Comparison of ENCODE assay signal across 20 cellular contexts in genomic region chr11:46198245-46198872, GRCh38.
A peak's percentile ranks its signal among the peaks of the same experiment; 100 is the strongest.
DNase-seq lines count a peak whose midpoint lies in the region; ATAC-seq and TF ChIP-seq lines count a peak whose summit lies in the region.
"Had no signal": no experiment of that assay in that cellular context is flagged by ENCODE, and none has a peak within 500 bp of the region (broad histone marks: within the 10 kb centered on the region; RNA-seq: fewer than 3 reads in every experiment).

No MANE protein-coding gene starts in this region.

- H3K4me1 ChIP-seq in esophagus muscularis mucosa: no peaks in the 10 kb centered on the region
- no peaks in the 10 kb centered on the region for H3K4me1 ChIP-seq in right lobe of liver
- H3K4me1 ChIP-seq: A549, Caco-2 had no signal

- no peaks in the 10 kb centered on the region for H3K36me3 Mint-ChIP-seq in naive thymus-derived CD8-positive, alpha-beta T cell

- no peak overlapping the region for H3K4me3 ChIP-seq in esophagus muscularis mucosa
- H3K4me3 ChIP-seq in right lobe of liver: no peak overlapping the region
- H3K4me3 ChIP-seq: A549, GM23338 had no signal

- H3K9me3 ChIP-seq in esophagus muscularis mucosa (no peaks in the 10 kb centered on the region), right lobe of liver (no peaks in the 10 kb centered on the region)
- H3K9me3 ChIP-seq: A549, Caco-2 had no signal

- no peaks in the 10 kb centered on the region for H3K27me3 ChIP-seq in esophagus muscularis mucosa
- H3K27me3 ChIP-seq in right lobe of liver: no peaks in the 10 kb centered on the region

- DNase-seq in DMS153 (lab: John Stamatoyannopoulos, UW) (peak; percentile 45), DMS153 treated with DMSO at 0.1 percent for 48 hours (lab: John Stamatoyannopoulos, UW; ENCODE audit: unreplicated experiment) (no peak), NCI-H146 treated with DMSO at 0.1 percent for 48 hours (lab: John Stamatoyannopoulos, UW; ENCODE audit: unreplicated experiment) (peak; percentile 7), esophagus muscularis mucosa (ENCODE audit: extremely low spot score) (peak; percentile 50), right lobe of liver (no peak), left lobe of liver (ENCODE audit: low spot score) (no peak), amniotic stem cell (lab: John Stamatoyannopoulos, UW) (no peak)
- DNase-seq in naive thymus-derived CD8-positive, alpha-beta T cell: no peak
- DNase-seq: AML-193; Caco-2; CD4-positive, alpha-beta T cell; DMS79; GDM1; HCEC 1CT; IMR-90 had no signal

- ATAC-seq in right lobe of liver: peak in 3 of 4 donors; percentile 45 to 90 (median 46)
- ATAC-seq in left lobe of liver: no peak
- no peak for ATAC-seq in naive thymus-derived CD8-positive, alpha-beta T cell
- ATAC-seq: GM23338 had no signal

- no peaks in the 10 kb centered on the region for H3K4me1 Mint-ChIP-seq in naive thymus-derived CD8-positive, alpha-beta T cell

- H3K4me3 Mint-ChIP-seq in naive thymus-derived CD8-positive, alpha-beta T cell: no peak overlapping the region
- H3K4me3 Mint-ChIP-seq: CD4-positive, alpha-beta T cell; GM23338 had no signal

- no peaks in the 10 kb centered on the region for H3K9me3 Mint-ChIP-seq in naive thymus-derived CD8-positive, alpha-beta T cell
- H3K9me3 Mint-ChIP-seq: CD4-positive, alpha-beta T cell; GM23338 had no signal

- TF ChIP-seq POLR2A in esophagus muscularis mucosa (IDR thresholded peaks at IDR 0.05; ENCODE audit: low read depth): no peak
- no peak for TF ChIP-seq POLR2A in right lobe of liver (IDR thresholded peaks at IDR 0.05)

- no peak for TF ChIP-seq EP300 in esophagus muscularis mucosa (IDR thresholded peaks at IDR 0.05)

- POLR2A ChIA-PET in naive thymus-derived CD8-positive, alpha-beta T cell (lab: Charles Lee): no interaction called here

- 84% methylated on average over 5 of the region's 5 CpGs for WGBS in esophagus muscularis mucosa
- 68% methylated on average over 5 of the region's 5 CpGs for WGBS in right lobe of liver (ENCODE audit: insufficient coverage, low coverage, low lambda C conversion rate, missing lambda C conversion rate)

- H3K27ac ChIP-seq in esophagus muscularis mucosa (replicated peaks in 1 of 4): no peak overlapping the region
- no peak overlapping the region for H3K27ac ChIP-seq in right lobe of liver
- H3K27ac ChIP-seq: 22Rv1, A549, C4-2B, HL-60 had no signal

- no peak for TF ChIP-seq CTCF in esophagus muscularis mucosa (IDR thresholded peaks at IDR 0.05)
- TF ChIP-seq CTCF in right lobe of liver (IDR thresholded peaks at IDR 0.05): no peak

- intact Hi-C loops in esophagus muscularis mucosa (cut with DNase I) (no loop called here), right lobe of liver (cut with DNase I) (no loop called here)

- no peak overlapping the region for H3K27ac Mint-ChIP-seq in naive thymus-derived CD8-positive, alpha-beta T cell
- H3K27ac Mint-ChIP-seq: CD4-positive, alpha-beta T cell; GM23338 had no signal

- peaks cover 15 to 33% (median 20%) of the 10 kb centered on the region in 5 donors for H3K27me3 Mint-ChIP-seq in naive thymus-derived CD8-positive, alpha-beta T cell

- H3K36me3 ChIP-seq in esophagus muscularis mucosa (no peaks in the 10 kb centered on the region), right lobe of liver (no peaks in the 10 kb centered on the region)

Comparison
In these comparisons a context has a peak if more than half of its experiments do, and no peak if none do; other contexts are left out.
1. DNase-seq: peak in DMS153 (single experiment), NCI-H146 treated with DMSO at 0.1 percent for 48 hours (single experiment) and esophagus muscularis mucosa (single experiment); none in DMS153 treated with DMSO at 0.1 percent for 48 hours (single experiment), right lobe of liver (0 of 3), left lobe of liver (single experiment), naive thymus-derived CD8-positive, alpha-beta T cell (0 of 10) and amniotic stem cell (single experiment).
2. ATAC-seq: peak in right lobe of liver (3 of 4); none in left lobe of liver (single experiment) and naive thymus-derived CD8-positive, alpha-beta T cell (0 of 2).